Comparison of ENCODE assay signal across 23 cellular contexts in genomic region chr3:44001072-44001471, GRCh38.
DNase-seq lines count a peak whose midpoint lies in the region; ATAC-seq, FAIRE-seq and TF ChIP-seq lines count a peak whose summit lies in the region.
"Had no signal": no experiment of that assay in that cellular context is flagged by ENCODE, and none has a peak within 500 bp of the region (broad histone marks: within the 10 kb centered on the region; RNA-seq: fewer than 3 reads in every experiment).

No MANE protein-coding gene starts in this region.

- H3K27me3 ChIP-seq in GM12878 (replicated peaks in 1 of 2; ENCODE audit: control insufficient read depth in 2 of 2, insufficient read depth in 2 of 2, low read length in 1 of 2) (peaks cover 9 to 11% of the 10 kb centered on the region in 2 experiments), right cardiac atrium (ENCODE audit: control insufficient read depth, insufficient read depth) (peaks cover 3% of the 10 kb centered on the region)

- peak; percentile 31 for FAIRE-seq in GM12878 (lab: Jason Lieb, UNC)

- no peak for TF ChIP-seq POLR2A in GM12878 (IDR thresholded peaks at IDR 0.05; ENCODE audit: low read depth, low read length)

- H3K4me1 ChIP-seq in GM12878 (ENCODE audit: control insufficient read depth, insufficient read depth, low read length) (peaks cover 6% of the 10 kb centered on the region; the same call in 1 of the 2 replicates), right cardiac atrium (ENCODE audit: control insufficient read depth, insufficient read depth, low read length) (peaks cover 6% of the 10 kb centered on the region)
- H3K4me1 ChIP-seq: SJSA1 had no signal

- peaks cover 77% of the 10 kb centered on the region for H3K4me1 Mint-ChIP-seq in HFFc6 (ENCODE audit: low read depth)
- peaks cover 33% of the 10 kb centered on the region for H3K4me1 Mint-ChIP-seq in stimulated activated naive CD8-positive, alpha-beta T cell treated with anti-CD3 and anti-CD28 coated beads, Interleukin-15, amount 100 ng/mL, for 72 hours

- in situ Hi-C loops in GM12878 (cut with MboI) = no loop called here

- WGBS in GM12878 (ENCODE audit: insufficient coverage, insufficient replicate concordance, low lambda C conversion rate, missing lambda C conversion rate) = 0% methylated on average over 3 of the region's 3 CpGs
- 77% methylated on average over 3 of the region's 3 CpGs for WGBS in right cardiac atrium

- no peak for TF ChIP-seq EP300 in GM12878 (IDR thresholded peaks at IDR 0.05; ENCODE audit: borderline replicate concordance in 1 of 2, control insufficient read depth in 1 of 2, low read depth in 2 of 2, low read length in 2 of 2)

- DNase-seq in AG10803 (ENCODE audit: low read depth) (peak; percentile 31), HFFc6 (no peak), GM12878 (ENCODE audit: low read depth, low spot score) (no peak), kidney tubule cell (ENCODE audit: low spot score) (peak; percentile 9), right cardiac atrium (no peak), HPDE6-E6E7 (ENCODE audit: extremely low spot score) (no peak), 8988T (no peak)
- DNase-seq in stimulated activated naive CD8-positive, alpha-beta T cell treated with anti-CD3 and anti-CD28 coated beads, Interleukin-15, amount 100 ng/mL, for 72 hours = no peak
- DNase-seq: activated B cell treated with CpG ODN at 0.5 μM for 24 hours; activated CD4-positive, alpha-beta T cell treated with anti-CD3 and anti-CD28 coated beads, Interleukin-2, amount 50 U/mL, for 48 hours; activated gamma-delta T cell treated with Interleukin-2 at 50 U/mL for 16 hours; caudate nucleus; KBM-7; mesendoderm; naive thymus-derived CD4-positive, alpha-beta T cell; NCI-H187 treated with DMSO at 0.1 percent for 48 hours; Peyer's patch; stimulated activated CD4-positive, alpha-beta T cell treated with anti-CD3 and anti-CD28 coated beads, Interleukin-1b, Interleukin-23, amount 100 ng/mL, for 48 hours had no signal

- CTCF ChIA-PET in GM12878 (lab: Yijun Ruan, JAX) = interaction anchor here (0.9 to 1.6 kb wide), 8 partner anchors 11 to 145 kb away, joined by 3 to 5 read pairs (median 4); no protein-coding TSS in a partner anchor

- intact Hi-C loops in GM12878 (cut with micrococcal nuclease; ENCODE audit: unreplicated experiment) (no loop called here), right cardiac atrium (cut with DNase I) (no loop called here)

- RAD21 ChIA-PET in GM12878 (lab: Charles Lee; ENCODE audit: unreplicated experiment) = interaction anchor here (0.7 to 5.9 kb wide), 10 partner anchors 19 to 116 kb away, joined by 3 to 34 read pairs (median 4); no protein-coding TSS in a partner anchor

- TF ChIP-seq CTCF in AG10803 (conservative IDR thresholded peaks at IDR 0.05; ENCODE audit: low read length) (no peak), HFFc6 (IDR thresholded peaks at IDR 0.05) (no peak), GM12878 (IDR thresholded peaks at IDR 0.05 in 2 of 3, conservative IDR thresholded peaks at IDR 0.05 in 1 of 3; ENCODE audit: control insufficient read depth in 2 of 3, extremely low read depth in 1 of 3, insufficient read depth in 1 of 3, low read depth in 3 of 3, low read length in 3 of 3) (no peak)

- peak overlapping the region; percentile 95 for H3K4me2 ChIP-seq in GM12878 (ENCODE audit: control insufficient read depth, insufficient read depth)

- H3K9me3 ChIP-seq in GM12878 (replicated peaks; ENCODE audit: control insufficient read depth, insufficient read depth, low read length) = no peaks in the 10 kb centered on the region
- H3K9me3 ChIP-seq in right cardiac atrium (ENCODE audit: control insufficient read depth, low read length) = no peaks in the 10 kb centered on the region
- H3K9me3 ChIP-seq: gastroesophageal sphincter, Peyer's patch, SJSA1, thoracic aorta had no signal

- peak overlapping the region; percentile 95 for H3K4me3 Mint-ChIP-seq in HFFc6
- H3K4me3 Mint-ChIP-seq in stimulated activated naive CD8-positive, alpha-beta T cell treated with anti-CD3 and anti-CD28 coated beads, Interleukin-15, amount 100 ng/mL, for 72 hours = no peak overlapping the region
- H3K4me3 Mint-ChIP-seq: naive thymus-derived CD4-positive, alpha-beta T cell; stimulated activated memory B cell treated with anti-CD40 and anti-IgM and Interleukin-4, amounts not matched to agents 10 μg/mL and 1 μg/mL and 100 μg/mL, for 72 hours; T-helper 2 cell treated with Interferon-gamma antibody and Interleukin-4, amounts not matched to agents 5 μg/mL and 100 μg/mL, for 36 hours had no signal

- no peaks in the 10 kb centered on the region for H3K36me3 ChIP-seq in GM12878 (ENCODE audit: control insufficient read depth in 2 of 2, insufficient read depth in 2 of 2, low read length in 1 of 2)
- H3K36me3 ChIP-seq: gastroesophageal sphincter, Peyer's patch, SJSA1, thoracic aorta had no signal

- H3K4me3 ChIP-seq in AG10803 (ENCODE audit: low read length) (no peak overlapping the region), GM12878 (peak overlapping the region; percentile 83), right cardiac atrium (ENCODE audit: low read length) (no peak overlapping the region)
- H3K4me3 ChIP-seq: gastroesophageal sphincter, Peyer's patch, SJSA1, thoracic aorta had no signal

- no peak for ATAC-seq in GM12878
- ATAC-seq in right cardiac atrium = no peak
- no peak for ATAC-seq in stimulated activated naive CD8-positive, alpha-beta T cell treated with anti-CD3 and anti-CD28 coated beads, Interleukin-15, amount 100 ng/mL, for 72 hours
- ATAC-seq: gastroesophageal sphincter; naive thymus-derived CD4-positive, alpha-beta T cell; stimulated activated memory B cell treated with anti-CD40 and anti-IgM and Interleukin-4, amounts not matched to agents 10 μg/mL and 1 μg/mL and 100 μg/mL, for 72 hours had no signal

- no peak overlapping the region for H3K27ac ChIP-seq in GM12878 (ENCODE audit: control insufficient read depth, insufficient read depth)
- H3K27ac ChIP-seq in right cardiac atrium (ENCODE audit: low read length) = no peak overlapping the region
- H3K27ac ChIP-seq: gastroesophageal sphincter, Peyer's patch, SJSA1, thoracic aorta had no signal

- H4K20me1 ChIP-seq in GM12878 (ENCODE audit: control insufficient read depth, insufficient read depth) = no peaks in the 10 kb centered on the region

- TF ChIP-seq RAD21 in GM12878 (IDR thresholded peaks at IDR 0.05; ENCODE audit: insufficient read depth, low read depth, low read length) = no peak

- no peak overlapping the region; the same call in 1 of the 2 replicates for H3K27ac Mint-ChIP-seq in HFFc6
- H3K27ac Mint-ChIP-seq in stimulated activated naive CD8-positive, alpha-beta T cell treated with anti-CD3 and anti-CD28 coated beads, Interleukin-15, amount 100 ng/mL, for 72 hours = no peak overlapping the region
- H3K27ac Mint-ChIP-seq: activated B cell treated with CpG ODN at 0.5 μM for 24 hours; naive thymus-derived CD4-positive, alpha-beta T cell; stimulated activated memory B cell treated with anti-CD40 and anti-IgM and Interleukin-4, amounts not matched to agents 10 μg/mL and 1 μg/mL and 100 μg/mL, for 72 hours; T-helper 2 cell treated with Interferon-gamma antibody and Interleukin-4, amounts not matched to agents 5 μg/mL and 100 μg/mL, for 36 hours had no signal

- peaks cover 60% of the 10 kb centered on the region for H3K79me2 ChIP-seq in GM12878 (ENCODE audit: control insufficient read depth, insufficient read depth, low read length)

- SMC1A ChIA-PET in GM12878 (lab: Charles Lee; ENCODE audit: uncharacterized antibody, unreplicated experiment) = interaction anchor here (0.8 to 8.5 kb wide), 9 partner anchors 18 to 176 kb away, joined by 3 to 87 read pairs (median 7); no protein-coding TSS in a partner anchor

- H3K36me3 Mint-ChIP-seq in HFFc6 (ENCODE audit: low read depth) = peaks cover 15% of the 10 kb centered on the region; the same call in 1 of the 2 replicates
- H3K36me3 Mint-ChIP-seq: stimulated activated memory B cell treated with anti-CD40 and anti-IgM and Interleukin-4, amounts not matched to agents 10 μg/mL and 1 μg/mL and 100 μg/mL, for 72 hours had no signal

- no peaks in the 10 kb centered on the region for H3K9me3 Mint-ChIP-seq in HFFc6
- H3K9me3 Mint-ChIP-seq in stimulated activated naive CD8-positive, alpha-beta T cell treated with anti-CD3 and anti-CD28 coated beads, Interleukin-15, amount 100 ng/mL, for 72 hours = no peaks in the 10 kb centered on the region
- H3K9me3 Mint-ChIP-seq: activated B cell treated with CpG ODN at 0.5 μM for 24 hours; stimulated activated memory B cell treated with anti-CD40 and anti-IgM and Interleukin-4, amounts not matched to agents 10 μg/mL and 1 μg/mL and 100 μg/mL, for 72 hours; T-helper 2 cell treated with Interferon-gamma antibody and Interleukin-4, amounts not matched to agents 5 μg/mL and 100 μg/mL, for 36 hours had no signal

- POLR2A ChIA-PET in GM12878 (lab: Charles Lee) = interaction anchor here (0.6 to 2.5 kb wide), 6 partner anchors 32 to 105 kb away, joined by 3 to 10 read pairs (median 4); no protein-coding TSS in a partner anchor

- peak overlapping the region; percentile 16; the same call in 1 of the 2 replicates for H3K9ac ChIP-seq in GM12878 (ENCODE audit: control insufficient read depth, insufficient read depth, low read length)

- no peak overlapping the region for H2AFZ ChIP-seq in GM12878 (ENCODE audit: control insufficient read depth, low read depth, low read length)

- H3K27me3 Mint-ChIP-seq in HFFc6 (ENCODE audit: insufficient read depth) = peaks cover 11% of the 10 kb centered on the region
- H3K27me3 Mint-ChIP-seq in stimulated activated naive CD8-positive, alpha-beta T cell treated with anti-CD3 and anti-CD28 coated beads, Interleukin-15, amount 100 ng/mL, for 72 hours = peaks cover 90% of the 10 kb centered on the region

- BruUV-seq in GM12878 (replicated peaks; lab: Mats Ljungman, UMichigan) = no TSS peak

TF ChIP-seq in GM12878, 131 proteins besides CTCF, POLR2A, EP300 and RAD21:
- TF ChIP-seq ZNF384 (IDR thresholded peaks at IDR 0.05; ENCODE audit: borderline replicate concordance, low read depth, low read length) (peak; percentile 0; the same call in 1 of the 2 replicates), RELB (IDR thresholded peaks at IDR 0.05; ENCODE audit: low read depth) (no peak), CREM (IDR thresholded peaks at IDR 0.05; ENCODE audit: low read depth) (no peak), FOS (IDR thresholded peaks at IDR 0.05; ENCODE audit: borderline replicate concordance, extremely low read depth, insufficient read length) (no peak), CBX5 (IDR thresholded peaks at IDR 0.05; ENCODE audit: low read depth) (no peak)
TF ChIP-seq in GM12878: peak in this region for 1.

Comparison
In these comparisons a context has a peak if more than half of its experiments do, and no peak if none do; other contexts are left out.
1. DNase-seq: peak in AG10803 (single experiment) and kidney tubule cell (single experiment); none in HFFc6 (single experiment), GM12878 (single experiment), right cardiac atrium (0 of 3), HPDE6-E6E7 (single experiment), stimulated activated naive CD8-positive, alpha-beta T cell treated with anti-CD3 and anti-CD28 coated beads, Interleukin-15, amount 100 ng/mL, for 72 hours (0 of 2) and 8988T (single experiment).